Comparison of ENCODE assay signal across 8 cellular contexts in genomic region chr14:39268393-39268792, GRCh38. TPM values are rescaled to one million over a fixed set of nuclear protein-coding genes. Genes with fewer than 3 reads are reported as not detected.
DNase-seq lines count a peak whose midpoint lies in the region; ATAC-seq, FAIRE-seq and TF ChIP-seq lines count a peak whose summit lies in the region.

No MANE protein-coding gene starts in this region.

- no peaks in the 10 kb centered on the region for H3K9me2 ChIP-seq in GM23248 (ENCODE audit: insufficient read depth)

- no peaks in the 10 kb centered on the region for H4K20me1 ChIP-seq in GM23248 (ENCODE audit: insufficient read depth)

- peaks cover 29% of the 10 kb centered on the region for H3K4me1 ChIP-seq in A549
- peaks cover 26% of the 10 kb centered on the region for H3K4me1 ChIP-seq in GM23248 (ENCODE audit: insufficient read depth)
- peaks cover 4 to 50% (median 20%) of the 10 kb centered on the region in 3 donors for H3K4me1 ChIP-seq in esophagus squamous epithelium
- peaks cover 0 to 39% (median 13%) of the 10 kb centered on the region in 4 donors for H3K4me1 ChIP-seq in sigmoid colon

- in situ Hi-C loops in GM23248 (cut with MboI): no loop called here

- no peak for TF ChIP-seq RAD21 in A549 (conservative IDR thresholded peaks at IDR 0.05 in 1 of 2, IDR thresholded peaks at IDR 0.05 in 1 of 2)

- peak overlapping the region; percentile 96 for H3K9ac ChIP-seq in GM23248

- peak overlapping the region; percentile 72 for H3K4me3 ChIP-seq in A549
- peak overlapping the region; percentile 82 for H3K4me3 ChIP-seq in GM23248
- H3K4me3 ChIP-seq in esophagus squamous epithelium: peak overlapping the region; percentile 66 to 95 (median 82)
- peak overlapping the region in 3 of 4 donors; percentile 67 to 74 (median 70) for H3K4me3 ChIP-seq in sigmoid colon

- no peak for TF ChIP-seq POLR2A in A549 (IDR thresholded peaks at IDR 0.05; ENCODE audit: low read length)
- no peak for TF ChIP-seq POLR2A in esophagus squamous epithelium (IDR thresholded peaks at IDR 0.05)
- TF ChIP-seq POLR2A in sigmoid colon (IDR thresholded peaks at IDR 0.05): no peak

- H3K27ac ChIP-seq in A549 (peak overlapping the region; percentile 97 to 98), GM23248 (peak overlapping the region; percentile 95), esophagus squamous epithelium (peak overlapping the region in 3 of 4 donors; percentile 23 to 99 (median 93)), sigmoid colon (peak overlapping the region in 1 of 4 donors; percentile 97)

- H3K36me3 ChIP-seq in GM23248 (ENCODE audit: low read depth) (no peaks in the 10 kb centered on the region), esophagus squamous epithelium (no peaks in the 10 kb centered on the region), sigmoid colon (no peaks in the 10 kb centered on the region)

- peaks cover 12% of the 10 kb centered on the region for H3F3A ChIP-seq in GM23248 (ENCODE audit: insufficient read depth)

- H3K4me2 ChIP-seq in A549 (peak overlapping the region; percentile 92), GM23248 (ENCODE audit: unreplicated experiment) (peak overlapping the region; percentile 92)

- H3K79me2 ChIP-seq in GM23248 (ENCODE audit: insufficient read depth): peaks cover 65% of the 10 kb centered on the region

- FAIRE-seq in A549 (lab: Jason Lieb, UNC): no peak

- H3K27me3 ChIP-seq in GM23248 (replicated peaks; ENCODE audit: insufficient read depth) (no peaks in the 10 kb centered on the region), esophagus squamous epithelium (no peaks in the 10 kb centered on the region), sigmoid colon (no peaks in the 10 kb centered on the region)

- ATAC-seq in A549 (no peak), HG03469 (IDR thresholded peaks at IDR 0.05; ENCODE audit: unreplicated experiment) (no peak)

- intact Hi-C loops in esophagus squamous epithelium (cut with DNase I) (loop anchor here (5.0 kb wide), 2 partner anchors 96 to 164 kb away; partner anchors contain the start of genes FBXO33 and TRAPPC6B), sigmoid colon (cut with DNase I) (loop anchor here (5.0 kb wide), 1 partner anchor 156 kb away; the partner anchor contains the start of gene GEMIN2)

- no peak for TF ChIP-seq EP300 in A549 (IDR thresholded peaks at IDR 0.05)
- no peak for TF ChIP-seq EP300 in sigmoid colon (IDR thresholded peaks at IDR 0.05)

- peak overlapping the region; percentile 91 for H2AFZ ChIP-seq in GM23248

- CTCF ChIA-PET in A549 (lab: Yijun Ruan, JAX): no interaction called here

- 10% methylated on average over 2 of the region's 2 CpGs for WGBS in A549 (ENCODE audit: missing lambda C conversion rate)
- 2 to 5% methylated on average over 2 of the region's 2 CpGs for WGBS in GM23248 (ENCODE audit: low coverage in 1 of 2, low lambda C conversion rate in 2 of 2, missing lambda C conversion rate in 2 of 2), 2 experiments
- WGBS in esophagus squamous epithelium, 2 donors: 8 to 13% methylated on average over 2 of the region's 2 CpGs
- WGBS in sigmoid colon, 2 donors: 18 to 23% methylated on average over 2 of the region's 2 CpGs

- POLR2A ChIA-PET in A549 (lab: Yijun Ruan, JAX): interaction anchor here (1.0 to 4.8 kb wide), 3 partner anchors 91 to 98 kb away, joined by 3 to 89 read pairs (median 3); partner anchors contain the start of genes PNN and TRAPPC6B

- H3K9me3 ChIP-seq in A549 (no peaks in the 10 kb centered on the region), GM23248 (ENCODE audit: low read depth) (no peaks in the 10 kb centered on the region), esophagus squamous epithelium (no peaks in the 10 kb centered on the region), sigmoid colon (no peaks in the 10 kb centered on the region)

- DNase-seq in A549 (ENCODE audit: low read depth in 1 of 2, low spot score in 1 of 2): peak in 1 of 2 experiments; percentile 15
- peak; percentile 49 for DNase-seq in GM23248
- peak; percentile 41 for DNase-seq in SK-N-DZ (ENCODE audit: low spot score)
- no peak for DNase-seq in esophagus squamous epithelium (lab: John Stamatoyannopoulos, UW)
- DNase-seq in sigmoid colon: no peak
- DNase-seq in occipital lobe (lab: John Stamatoyannopoulos, UW): no peak
- no peak for DNase-seq in HCEC 1CT

- no peak for TF ChIP-seq CTCF in A549 (IDR thresholded peaks at IDR 0.05)
- TF ChIP-seq CTCF in esophagus squamous epithelium (IDR thresholded peaks at IDR 0.05): no peak
- no peak for TF ChIP-seq CTCF in sigmoid colon (IDR thresholded peaks at IDR 0.05)

TF ChIP-seq in A549, 52 proteins besides CTCF, POLR2A, EP300 and RAD21:
- TF ChIP-seq MAFK (IDR thresholded peaks at IDR 0.05; ENCODE audit: partially characterized antibody) (peak; percentile 63), ZC3H11A (IDR thresholded peaks at IDR 0.05) (no peak)

RNA-seq across cellular contexts. Expression of gene MIA2, which starts 34.7 kb away (rescaled TPM):
- 71.7 and 73.9 TPM in 2 replicates for polyA plus RNA-seq in A549 (2011; rRNA removed)
- 8.5 and 12.4 TPM in 2 replicates for polyA plus RNA-seq in A549 (2012; cell fraction: cytosol; rRNA removed)
- 10.4 and 16.1 TPM in 2 replicates for polyA plus RNA-seq in A549 (2012; cell fraction: nucleus; rRNA removed)
- polyA plus RNA-seq in A549 (2017; fragmentation: RNase III; extraction: RNeasy Plus Mini Kit Qiagen cat#74134 plus additional on column Dnase treatment): 22.9 to 25.6 TPM (median 25.4 TPM) in 3 replicates
- polyA minus RNA-seq in A549 (2011; rRNA and poly(A)+ RNA removed): 23.1 and 26.2 TPM in 2 replicates
- total RNA-seq in GM23248 (2014; rRNA removed; shearing (Covaris generic)): 12.3 and 16.2 TPM in 2 replicates
- polyA plus RNA-seq in GM23248 (2016; fragmentation: Nextera tagmentation; extraction: Ambion mirVana): 21.4 and 21.5 TPM in 2 replicates
- polyA plus RNA-seq in SK-N-DZ (2014; cell fraction: cytosol; rRNA removed): 10.0 and 10.3 TPM in 2 replicates
- 6.5 and 8.6 TPM in 2 replicates for polyA plus RNA-seq in SK-N-DZ (2014; cell fraction: nucleus; rRNA removed)
- total RNA-seq in esophagus squamous epithelium: 10 to 100 TPM; 33.3 to 50.7 (median 38.7) TPM
- total RNA-seq in sigmoid colon: 10 to 100 TPM; 12.8 to 18.1 (median 13.8) TPM
- 10 to 100 TPM; 22.2 to 33.9 (median 31.0) TPM for polyA plus RNA-seq in sigmoid colon
- total RNA-seq in occipital lobe: 26.8 TPM

Comparison
In these comparisons a context has a peak if more than half of its experiments do, and no peak if none do; other contexts are left out.
1. DNase-seq: peak in GM23248 (single experiment) and SK-N-DZ (single experiment); none in esophagus squamous epithelium (single experiment), sigmoid colon (single experiment), occipital lobe (single experiment) and HCEC 1CT (single experiment).
2. Peak in every context shown above with its lines, with median percentiles within 50 percentile points of each other: H3K4me3 ChIP-seq.